ENCODE assay signal across 14 cellular contexts in the genomic region with DNA sequence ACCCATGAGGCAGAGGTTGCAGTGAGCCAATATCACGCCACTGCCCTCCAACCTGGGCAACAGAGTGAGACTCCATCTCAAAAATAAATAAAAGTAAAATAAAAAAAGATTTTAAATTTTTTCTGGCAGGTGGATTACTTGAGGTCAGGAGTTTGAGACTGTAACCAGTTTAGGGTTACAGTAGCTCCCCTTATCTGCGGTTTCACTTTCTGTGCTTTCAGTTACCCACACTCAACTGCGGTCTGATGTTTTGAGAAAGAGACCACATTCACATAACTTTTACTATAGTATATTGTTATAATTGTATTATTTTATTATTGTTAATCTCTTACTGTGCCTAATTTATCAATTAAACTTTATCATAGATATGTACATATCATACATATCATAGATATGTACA. TPM values are rescaled to one million over a fixed set of nuclear protein-coding genes. Genes with fewer than 3 reads are reported as not detected.
"Had no signal": no experiment of that assay in that cellular context is flagged by ENCODE, and none has a peak within 500 bp of the region (broad histone marks: within the 10 kb centered on the region; RNA-seq: fewer than 3 reads in every experiment).

No MANE protein-coding gene starts in this region.

RNA-seq across cellular contexts. Expression of a gene that starts 32.8 kb away (rescaled TPM):
- total RNA-seq: aorta, body of pancreas, cerebellum, gastrocnemius medialis, left ventricle myocardium inferior, mononuclear cell, myocyte, renal cortical epithelial cell, right lobe of liver, skeletal muscle tissue, thyroid gland, vagina had no signal
- polyA plus RNA-seq: neural cell, ovary had no signal

RNA-seq across cellular contexts. Expression of a gene that starts 48.8 kb away (rescaled TPM):
- total RNA-seq: myocyte had no signal
